20 cellular contexts compared by ENCODE assay signal in the genomic region with DNA sequence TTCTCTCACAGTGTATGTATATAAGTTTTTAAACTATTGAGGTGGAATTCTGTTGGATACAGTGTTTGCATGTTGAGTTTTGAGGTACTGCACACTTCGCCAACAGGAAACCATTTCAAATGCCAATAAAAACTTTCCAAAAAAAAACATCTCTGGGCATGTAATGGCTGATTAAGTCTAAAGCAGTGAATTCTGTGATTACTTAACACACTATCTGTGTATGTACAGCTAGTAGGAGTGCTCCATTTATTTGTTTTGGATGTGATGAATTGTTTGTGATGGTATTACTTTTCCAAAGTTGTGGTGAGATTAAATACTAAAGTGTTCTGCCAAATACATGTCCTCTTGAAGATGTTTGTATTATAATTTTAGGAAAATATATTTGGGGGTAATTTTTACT. TPM values are rescaled to one million over a fixed set of nuclear protein-coding genes. Genes with fewer than 3 reads are reported as not detected.
DNase-seq lines count a peak whose midpoint lies in the region; ATAC-seq and TF ChIP-seq lines count a peak whose summit lies in the region.
"Had no signal": no experiment of that assay in that cellular context is flagged by ENCODE, and none has a peak within 500 bp of the region (broad histone marks: within the 10 kb centered on the region; RNA-seq: fewer than 3 reads in every experiment).

No MANE protein-coding gene starts in this region.

- no peaks in the 10 kb centered on the region for H3K27me3 ChIP-seq in right cardiac atrium (ENCODE audit: control insufficient read depth, insufficient read depth)
- H3K27me3 ChIP-seq: BLaER1 treated with 17β-estradiol and CSF1 and Interleukin-3, amounts not matched to agents 10 nM and 100 nM had no signal

- no peak overlapping the region for H3K4me3 ChIP-seq in right cardiac atrium (ENCODE audit: low read length)
- no peak overlapping the region for H3K4me3 ChIP-seq in LNCaP clone FGC (ENCODE audit: low read depth, low read length)
- H3K4me3 ChIP-seq: A549; BLaER1 treated with 17β-estradiol and CSF1 and Interleukin-3, amounts not matched to agents 10 nM and 100 nM had no signal

- H3K9me3 ChIP-seq in right cardiac atrium (ENCODE audit: control insufficient read depth, low read length) = no peaks in the 10 kb centered on the region
- H3K9me3 ChIP-seq: BLaER1 treated with 17β-estradiol and CSF1 and Interleukin-3, amounts not matched to agents 10 nM and 100 nM had no signal

- no peak for DNase-seq in right cardiac atrium
- DNase-seq in Right ventricle myocardium superior = no peak
- DNase-seq in LNCaP clone FGC (ENCODE audit: low read depth) = peak; percentile 66
- DNase-seq in astrocyte of the hippocampus (ENCODE audit: low read depth, low spot score) = peak; percentile 16
- DNase-seq in activated effector memory CD4-positive, alpha-beta T cell treated with anti-CD3 and anti-CD28 coated beads, Interleukin-2, amount 50 U/mL, for 16 hours = no peak
- no peak for DNase-seq in KBM-7
- DNase-seq in natural killer cell treated with Interleukin-12 subunit alpha and Interleukin-12 subunit beta and Interleukin-15 and Interleukin-18, amount 100 ng/mL, for 72 hours (ENCODE audit: low spot score) = no peak
- DNase-seq: AML-193; Caco-2; Calu3; CD4-positive, alpha-beta T cell; CD8-positive, alpha-beta T cell; DMS79 treated with DMSO at 0.1 percent for 48 hours; GF-D8 had no signal

- no peak overlapping the region for H3K4me3 Mint-ChIP-seq in nephron
- no peak overlapping the region for H3K4me3 Mint-ChIP-seq in natural killer cell treated with Interleukin-12 subunit alpha and Interleukin-12 subunit beta and Interleukin-15 and Interleukin-18, amount 100 ng/mL, for 72 hours
- H3K4me3 Mint-ChIP-seq: B cell; CD4-positive, alpha-beta T cell; CD8-positive, alpha-beta T cell had no signal

- H3K27me3 Mint-ChIP-seq in nephron (ENCODE audit: low read depth) = no peaks in the 10 kb centered on the region
- H3K27me3 Mint-ChIP-seq in natural killer cell treated with Interleukin-12 subunit alpha and Interleukin-12 subunit beta and Interleukin-15 and Interleukin-18, amount 100 ng/mL, for 72 hours = peaks cover 13 to 30% of the 10 kb centered on the region in 2 donors

- peak overlapping the region in 2 of 3 experiments; percentile 13 to 74 for H3K27ac Mint-ChIP-seq in nephron
- no peak overlapping the region for H3K27ac Mint-ChIP-seq in natural killer cell treated with Interleukin-12 subunit alpha and Interleukin-12 subunit beta and Interleukin-15 and Interleukin-18, amount 100 ng/mL, for 72 hours
- H3K27ac Mint-ChIP-seq: B cell; CD4-positive, alpha-beta T cell; CD8-positive, alpha-beta T cell had no signal

- H3K27ac ChIP-seq in right cardiac atrium (ENCODE audit: low read length) = no peak overlapping the region
- H3K27ac ChIP-seq: 22Rv1; A549; BLaER1 treated with 17β-estradiol and CSF1 and Interleukin-3, amounts not matched to agents 10 nM and 100 nM; C4-2B had no signal

- no peaks in the 10 kb centered on the region for H3K4me1 ChIP-seq in right cardiac atrium (ENCODE audit: control insufficient read depth, insufficient read depth, low read length)
- H3K4me1 ChIP-seq: A549; BLaER1 treated with 17β-estradiol and CSF1 and Interleukin-3, amounts not matched to agents 10 nM and 100 nM had no signal

- intact Hi-C loops in right cardiac atrium (cut with DNase I) (loop anchor here in 1 of 4 donors (5.0 kb wide), 1 partner anchor 539 kb away; no protein-coding TSS in a partner anchor), Right ventricle myocardium superior (cut with DNase I) (no loop called here)

- TF ChIP-seq CTCF in LNCaP clone FGC (IDR thresholded peaks at IDR 0.05; ENCODE audit: control insufficient read depth, extremely low read depth, insufficient read depth) (no peak), nephron (IDR thresholded peaks at IDR 0.05; ENCODE audit: unreplicated experiment in 3 of 3) (no peak)

- ATAC-seq in right cardiac atrium (peak; percentile 80 to 83), Right ventricle myocardium superior (ENCODE audit: poor library complexity) (no peak)
- ATAC-seq in natural killer cell treated with Interleukin-12 subunit alpha and Interleukin-12 subunit beta and Interleukin-15 and Interleukin-18, amount 100 ng/mL, for 72 hours = no peak
- ATAC-seq: A549; CD8-positive, alpha-beta T cell had no signal

- peaks cover 3% of the 10 kb centered on the region for H3K9me3 Mint-ChIP-seq in nephron
- no peaks in the 10 kb centered on the region for H3K9me3 Mint-ChIP-seq in natural killer cell treated with Interleukin-12 subunit alpha and Interleukin-12 subunit beta and Interleukin-15 and Interleukin-18, amount 100 ng/mL, for 72 hours
- H3K9me3 Mint-ChIP-seq: CD4-positive, alpha-beta T cell; CD8-positive, alpha-beta T cell had no signal

- 58% methylated on average over 1 of the region's 1 CpG for WGBS in right cardiac atrium

- in situ Hi-C loops in KBM-7 (cut with MboI; ENCODE audit: low pct_unique_long_range_greater_than_20kb, low sequenced_read_pairs) = loop anchor here (25.0 kb wide), 1 partner anchor 544 kb away; no protein-coding TSS in a partner anchor

- peaks cover under 1% of the 10 kb centered on the region for H3K36me3 Mint-ChIP-seq in nephron (ENCODE audit: low read depth)
- H3K36me3 Mint-ChIP-seq in natural killer cell treated with Interleukin-12 subunit alpha and Interleukin-12 subunit beta and Interleukin-15 and Interleukin-18, amount 100 ng/mL, for 72 hours = no peaks in the 10 kb centered on the region
- H3K36me3 Mint-ChIP-seq: CD8-positive, alpha-beta T cell had no signal

- peaks cover 22% of the 10 kb centered on the region for H3K4me1 Mint-ChIP-seq in nephron
- no peaks in the 10 kb centered on the region for H3K4me1 Mint-ChIP-seq in natural killer cell treated with Interleukin-12 subunit alpha and Interleukin-12 subunit beta and Interleukin-15 and Interleukin-18, amount 100 ng/mL, for 72 hours (ENCODE audit: low read depth in 2 of 2)
- H3K4me1 Mint-ChIP-seq: B cell had no signal

RNA-seq across cellular contexts. Expression of gene MMADHC, which starts 31.1 kb away (rescaled TPM):
- total RNA-seq in right cardiac atrium (100 to 1,000 TPM in 1 of 4 donors, 10 to 100 TPM in 3; 81.0 to 106 (median 93.9) TPM), Right ventricle myocardium superior (115 TPM)
- polyA plus RNA-seq in right cardiac atrium = 80.4 TPM
- total RNA-seq in natural killer cell treated with Interleukin-12 subunit alpha and Interleukin-12 subunit beta and Interleukin-15 and Interleukin-18, amount 100 ng/mL, for 72 hours = 100 to 1,000 TPM in 1 of 2 donors, 10 to 100 TPM in 1; 77.8 to 106 TPM

Comparison
In these comparisons a context has a peak if more than half of its experiments do, and no peak if none do; other contexts are left out.
1. ATAC-seq: peak in right cardiac atrium (2 of 2); none in Right ventricle myocardium superior (single experiment) and natural killer cell treated with Interleukin-12 subunit alpha and Interleukin-12 subunit beta and Interleukin-15 and Interleukin-18, amount 100 ng/mL, for 72 hours (0 of 2).
2. DNase-seq: peak in LNCaP clone FGC (single experiment) and astrocyte of the hippocampus (single experiment); none in right cardiac atrium (0 of 3), Right ventricle myocardium superior (single experiment), activated effector memory CD4-positive, alpha-beta T cell treated with anti-CD3 and anti-CD28 coated beads, Interleukin-2, amount 50 U/mL, for 16 hours (single experiment), KBM-7 (single experiment) and natural killer cell treated with Interleukin-12 subunit alpha and Interleukin-12 subunit beta and Interleukin-15 and Interleukin-18, amount 100 ng/mL, for 72 hours (single experiment).
3. H3K27ac Mint-ChIP-seq: peak in nephron (2 of 3); none in natural killer cell treated with Interleukin-12 subunit alpha and Interleukin-12 subunit beta and Interleukin-15 and Interleukin-18, amount 100 ng/mL, for 72 hours (0 of 2).